In genomic region chr5:58459276-58459859, GRCh38 we compare ENCODE assay signal across 8 cellular contexts. TPM values are rescaled to one million over a fixed set of nuclear protein-coding genes. Genes with fewer than 3 reads are reported as not detected.
A peak's percentile ranks its signal among the peaks of the same experiment; 100 is the strongest.
DNase-seq lines count a peak whose midpoint lies in the region; ATAC-seq, FAIRE-seq and TF ChIP-seq lines count a peak whose summit lies in the region.

No MANE protein-coding gene starts in this region.

- H3K27me3 Mint-ChIP-seq in Calu3 (ENCODE audit: unreplicated experiment) (no peaks in the 10 kb centered on the region), chondrocyte (ENCODE audit: low read depth) (no peaks in the 10 kb centered on the region)

- H3K79me2 ChIP-seq in HepG2 (ENCODE audit: insufficient read depth, low read length) = peaks cover 11% of the 10 kb centered on the region

- H3K9ac ChIP-seq in HepG2 (ENCODE audit: insufficient read depth, low read depth, low read length) = peak overlapping the region; percentile 79

- H3K27ac Mint-ChIP-seq in Calu3 (ENCODE audit: unreplicated experiment) = peak overlapping the region; percentile 85
- peak overlapping the region; percentile 91 for H3K27ac Mint-ChIP-seq in chondrocyte (ENCODE audit: unreplicated experiment)

- H3K27me3 ChIP-seq in HepG2 (ENCODE audit: control insufficient read depth in 1 of 2, insufficient read depth in 2 of 2, low read length in 2 of 2) = no peaks in the 10 kb centered on the region; a peak in 1 of 5 replicates
- H3K27me3 ChIP-seq in stomach = peaks cover 0 to 4% (median 0%) of the 10 kb centered on the region in 3 donors

- H4K20me1 ChIP-seq in HepG2 (ENCODE audit: insufficient read depth, low read length) = no peaks in the 10 kb centered on the region

- peaks cover 3 to 11% of the 10 kb centered on the region in 2 experiments; a peak in 3 of 5 replicates for H3K36me3 ChIP-seq in HepG2 (replicated peaks in 1 of 2; ENCODE audit: control insufficient read depth in 1 of 2, insufficient read depth in 2 of 2, low read length in 2 of 2)
- peaks cover 13 to 28% (median 20%) of the 10 kb centered on the region in 4 donors for H3K36me3 ChIP-seq in stomach

- H3K4me3 Mint-ChIP-seq in Calu3 (ENCODE audit: low read depth, unreplicated experiment) = peak overlapping the region; percentile 76
- peak overlapping the region; percentile 84 for H3K4me3 Mint-ChIP-seq in chondrocyte (ENCODE audit: unreplicated experiment)

- in situ Hi-C loops in SK-MEL-5 (cut with HindIII; ENCODE audit: low pct_unique_long_range_greater_than_20kb, low sequenced_read_pairs) = no loop called here
- in situ Hi-C loops in HepG2 (cut with HindIII; ENCODE audit: extremely low pct_ligation_motif_present, low pct_unique_long_range_greater_than_20kb) = loop anchor here (5.0 to 25.0 kb wide), 2 partner anchors 572 to 947 kb away; no protein-coding TSS in a partner anchor

- TF ChIP-seq POLR2A in HepG2 (IDR thresholded peaks at IDR 0.05; ENCODE audit: insufficient read depth in 1 of 2, low read depth in 2 of 2, low read length in 2 of 2) (no peak), stomach (IDR thresholded peaks at IDR 0.05) (no peak)

- ATAC-seq in HepG2 (peak; percentile 25), GM21737 (IDR thresholded peaks at IDR 0.05; ENCODE audit: unreplicated experiment) (no peak)

- H3K36me3 Mint-ChIP-seq in Calu3 (ENCODE audit: insufficient read depth, unreplicated experiment) (peaks cover 69% of the 10 kb centered on the region), chondrocyte (ENCODE audit: low read depth) (peaks cover 33% of the 10 kb centered on the region)

- WGBS in HepG2 (ENCODE audit: low lambda C conversion rate) = 5% methylated on average over 9 of the region's 43 CpGs
- 1 to 2% (median 1%) methylated on average over 16 to 43 of the region's 43 CpGs for WGBS in stomach, 5 donors

- no peak for FAIRE-seq in HepG2 (lab: Jason Lieb, UNC)

- DNase-seq in Calu3 (no peak), HFF-Myc (ENCODE audit: extremely low read depth, low read depth) (no peak), SK-MEL-5 (ENCODE audit: low read depth, low spot score) (peak; percentile 49), chondrocyte (ENCODE audit: low spot score) (no peak), HepG2 (ENCODE audit: low spot score) (peak; percentile 1), stomach (peak; percentile 34), 8988T (no peak)

- TF ChIP-seq EP300 in HepG2 (IDR thresholded peaks at IDR 0.05; ENCODE audit: low read depth in 2 of 2, low read length in 2 of 2) = no peak
- no peak for TF ChIP-seq EP300 in HepG2 (CRISPR knock-in tag; IDR thresholded peaks at IDR 0.05; ENCODE audit: borderline replicate concordance)
- TF ChIP-seq EP300 in stomach (IDR thresholded peaks at IDR 0.05) = no peak

- intact Hi-C loops in Calu3 (cut with micrococcal nuclease; ENCODE audit: unreplicated experiment) (loop anchor here (5.0 to 10.0 kb wide), 2 partner anchors 122 to 375 kb away; no protein-coding TSS in a partner anchor), HepG2 (cut with micrococcal nuclease; ENCODE audit: unreplicated experiment) (no loop called here), stomach (cut with DNase I; ENCODE audit: low total_unique reads) (loop anchor here (10.0 kb wide), 1 partner anchor 565 kb away; no protein-coding TSS in a partner anchor)

- H3K27ac ChIP-seq in HepG2 (ENCODE audit: extremely low read length, insufficient read depth, low read length) = peak overlapping the region; percentile 73
- peak overlapping the region; percentile 93 to 99 (median 95) for H3K27ac ChIP-seq in stomach

- H3K9me3 ChIP-seq in HepG2 (ENCODE audit: low read length) (no peaks in the 10 kb centered on the region), stomach (no peaks in the 10 kb centered on the region)

- H3K4me1 Mint-ChIP-seq in Calu3 (ENCODE audit: low read depth, unreplicated experiment) (peaks cover 31% of the 10 kb centered on the region), chondrocyte (ENCODE audit: low read depth) (peaks cover 55% of the 10 kb centered on the region)

- TF ChIP-seq CTCF in Calu3 (IDR thresholded peaks at IDR 0.05; ENCODE audit: unreplicated experiment) = no peak
- TF ChIP-seq CTCF in HFF-Myc (IDR thresholded peaks at IDR 0.05; ENCODE audit: low read depth, low read length, missing control alignments) = no peak
- TF ChIP-seq CTCF in chondrocyte (IDR thresholded peaks at IDR 0.05) = no peak
- no peak for TF ChIP-seq CTCF in HepG2 (CRISPR knock-in tag; IDR thresholded peaks at IDR 0.05)
- no peak for TF ChIP-seq CTCF in stomach (IDR thresholded peaks at IDR 0.05)

- POLR2A ChIA-PET in HepG2 (lab: Yijun Ruan, JAX) = interaction anchor here (5.0 kb wide), 1 partner anchor 809 kb away, joined by 22 read pairs; no protein-coding TSS in a partner anchor

- CTCF ChIA-PET in Calu3 (lab: Charles Lee) (interaction anchor here (0.8 to 5.1 kb wide), 8 partner anchors 271 to 1161 kb away, joined by 3 to 41 read pairs (median 8); no protein-coding TSS in a partner anchor), HepG2 (lab: Yijun Ruan, JAX; ENCODE audit: low intra/inter-chr PET ratio, low total read pairs) (interaction anchor here (1.9 kb wide), 1 partner anchor 960 kb away, joined by 9 read pairs; no protein-coding TSS in a partner anchor)

- H2AFZ ChIP-seq in HepG2 (ENCODE audit: low read length) = no peak overlapping the region

- H3K4me3 ChIP-seq in HFF-Myc (replicated peaks; ENCODE audit: low read depth, low read length) (peak overlapping the region; percentile 72), HepG2 (replicated peaks in 1 of 3; ENCODE audit: insufficient read depth in 1 of 3, low read depth in 2 of 3, low read length in 3 of 3) (peak overlapping the region; percentile 71 to 79 (median 72)), stomach (peak overlapping the region; percentile 64 to 85 (median 74))

- H3K9me3 Mint-ChIP-seq in Calu3 (ENCODE audit: low read depth, unreplicated experiment) (no peaks in the 10 kb centered on the region), chondrocyte (ENCODE audit: low read depth) (no peaks in the 10 kb centered on the region)

- H3K4me1 ChIP-seq in HepG2 (ENCODE audit: insufficient read depth, low read length) (peaks cover 46% of the 10 kb centered on the region), stomach (peaks cover 5 to 62% (median 16%) of the 10 kb centered on the region in 4 donors)

- no peak for TF ChIP-seq RAD21 in HepG2 (CRISPR knock-in tag; IDR thresholded peaks at IDR 0.05)

- peak overlapping the region; percentile 69 for H3K4me2 ChIP-seq in HepG2 (ENCODE audit: low read depth, low read length)

- BruUV-seq in Calu3 (replicated peaks; lab: Mats Ljungman, UMichigan) (no TSS peak), HepG2 (replicated peaks; lab: Mats Ljungman, UMichigan) (no TSS peak)

RNA-seq across cellular contexts. Expression of gene PLK2, which starts 0.5 kb away (rescaled TPM):
- total RNA-seq in Calu3 (2022) = 135 and 229 TPM in 2 replicates
- 125 and 156 TPM in 2 replicates for total RNA-seq in SK-MEL-5 (2014; rRNA removed; shearing (Covaris generic))
- 119 and 138 TPM in 2 replicates for polyA plus RNA-seq in SK-MEL-5 (2015; cell fraction: cytosol; rRNA removed)
- 329 and 445 TPM in 2 replicates for polyA plus RNA-seq in SK-MEL-5 (2015; cell fraction: nucleus; rRNA removed)
- 40.0 to 48.4 TPM (median 46.8 TPM) in 3 replicates for total RNA-seq in chondrocyte
- 15.1 and 29.6 TPM in 2 replicates for total RNA-seq in HepG2 (2016; rRNA removed; fragmentation: Illumina TruSeq; extraction: Trizol)
- 2.9 and 3.3 TPM in 2 replicates for total RNA-seq in HepG2 (2016; cell fraction: cytosol; rRNA removed; fragmentation: Illumina TruSeq; extraction: Trizol; ENCODE audit: low read depth)
- 15.8 and 20.3 TPM in 2 replicates for total RNA-seq in HepG2 (2016; cell fraction: insoluble cytoplasmic fraction; rRNA removed; fragmentation: Illumina TruSeq; extraction: Trizol)
- total RNA-seq in HepG2 (2016; cell fraction: membrane; rRNA removed; fragmentation: Illumina TruSeq; extraction: Trizol) = 4.9 and 6.6 TPM in 2 replicates
- total RNA-seq in HepG2 (2016; cell fraction: nucleus; rRNA removed; fragmentation: Illumina TruSeq; extraction: Trizol) = 48.1 and 58.7 TPM in 2 replicates
- 9.6 and 10.4 TPM in 2 replicates for polyA plus RNA-seq in HepG2 (2011; rRNA removed)
- polyA plus RNA-seq in HepG2 (2011; cell fraction: cytosol; rRNA removed) = 6.0 and 6.2 TPM in 2 replicates
- 60.5 and 66.6 TPM in 2 replicates for polyA plus RNA-seq in HepG2 (2011; cell fraction: nucleus; rRNA removed)
- polyA plus RNA-seq in HepG2 (2012) = 7.2 and 11.3 TPM in 2 replicates
- polyA plus RNA-seq in HepG2 (2016; cell fraction: cytosol; fragmentation: Illumina TruSeq; extraction: Trizol; ENCODE audit: low read depth) = 1.1 and 1.2 TPM in 2 replicates
- polyA plus RNA-seq in HepG2 (2016; cell fraction: insoluble cytoplasmic fraction; fragmentation: Illumina TruSeq; extraction: Trizol; ENCODE audit: low read depth) = 11.3 and 11.7 TPM in 2 replicates
- 1.7 and 2.5 TPM in 2 replicates for polyA plus RNA-seq in HepG2 (2016; cell fraction: membrane; fragmentation: Illumina TruSeq; extraction: Trizol; ENCODE audit: low read depth)
- polyA plus RNA-seq in HepG2 (2016; cell fraction: nucleus; fragmentation: Illumina TruSeq; extraction: Trizol; ENCODE audit: insufficient read depth, low read depth) = 48.9 and 53.4 TPM in 2 replicates
- 14.4 and 63.9 TPM in 2 replicates for polyA minus RNA-seq in HepG2 (2011; rRNA and poly(A)+ RNA removed; ENCODE audit: low replicate concordance)
- 9.4 and 11.9 TPM in 2 replicates for polyA minus RNA-seq in HepG2 (2011; cell fraction: cytosol; rRNA and poly(A)+ RNA removed)
- polyA minus RNA-seq in HepG2 (2011; cell fraction: nucleus; rRNA and poly(A)+ RNA removed) = 104 and 167 TPM in 2 replicates
- 100 to 1,000 TPM in 2 of 5 donors, 10 to 100 TPM in 2, 1 to 10 TPM in 1; 2.3 to 181 (median 19.4) TPM for total RNA-seq in stomach
- polyA plus RNA-seq in stomach = 10 to 100 TPM; 13.7 to 25.8 (median 14.5) TPM

RNA-seq across cellular contexts. Expression of gene GAPT, which starts 31.9 kb away (rescaled TPM):
- not detected in 2 replicates for total RNA-seq in Calu3 (2022)
- total RNA-seq in SK-MEL-5 (2014; rRNA removed; shearing (Covaris generic)) = not detected in 2 replicates
- polyA plus RNA-seq in SK-MEL-5 (2015; cell fraction: cytosol; rRNA removed) = not detected in 2 replicates
- polyA plus RNA-seq in SK-MEL-5 (2015; cell fraction: nucleus; rRNA removed) = 0.26 TPM in 1 of 2 replicates, not detected in the other
- not detected in 3 replicates for total RNA-seq in chondrocyte
- total RNA-seq in HepG2 (2016; rRNA removed; fragmentation: Illumina TruSeq; extraction: Trizol) = not detected in 2 replicates
- total RNA-seq in HepG2 (2016; cell fraction: cytosol; rRNA removed; fragmentation: Illumina TruSeq; extraction: Trizol; ENCODE audit: low read depth) = not detected in 2 replicates
- not detected in 2 replicates for total RNA-seq in HepG2 (2016; cell fraction: insoluble cytoplasmic fraction; rRNA removed; fragmentation: Illumina TruSeq; extraction: Trizol)
- total RNA-seq in HepG2 (2016; cell fraction: membrane; rRNA removed; fragmentation: Illumina TruSeq; extraction: Trizol) = not detected in 2 replicates
- total RNA-seq in HepG2 (2016; cell fraction: nucleus; rRNA removed; fragmentation: Illumina TruSeq; extraction: Trizol) = not detected in 2 replicates
- not detected in 2 replicates for polyA plus RNA-seq in HepG2 (2011; rRNA removed)
- not detected in 2 replicates for polyA plus RNA-seq in HepG2 (2011; cell fraction: cytosol; rRNA removed)
- polyA plus RNA-seq in HepG2 (2011; cell fraction: nucleus; rRNA removed) = not detected in 2 replicates
- not detected in 2 replicates for polyA plus RNA-seq in HepG2 (2012)
- not detected in 2 replicates for polyA plus RNA-seq in HepG2 (2016; cell fraction: cytosol; fragmentation: Illumina TruSeq; extraction: Trizol; ENCODE audit: low read depth)
- polyA plus RNA-seq in HepG2 (2016; cell fraction: insoluble cytoplasmic fraction; fragmentation: Illumina TruSeq; extraction: Trizol; ENCODE audit: low read depth) = not detected in 2 replicates
- polyA plus RNA-seq in HepG2 (2016; cell fraction: membrane; fragmentation: Illumina TruSeq; extraction: Trizol; ENCODE audit: low read depth) = not detected in 2 replicates
- not detected in 2 replicates for polyA plus RNA-seq in HepG2 (2016; cell fraction: nucleus; fragmentation: Illumina TruSeq; extraction: Trizol; ENCODE audit: insufficient read depth, low read depth)
- not detected in 2 replicates for polyA minus RNA-seq in HepG2 (2011; rRNA and poly(A)+ RNA removed; ENCODE audit: low replicate concordance)
- polyA minus RNA-seq in HepG2 (2011; cell fraction: cytosol; rRNA and poly(A)+ RNA removed) = not detected in 2 replicates
- not detected in 2 replicates for polyA minus RNA-seq in HepG2 (2011; cell fraction: nucleus; rRNA and poly(A)+ RNA removed)
- total RNA-seq in stomach = 1 to 10 TPM in 3 of 5 donors, not detected in 2; 2.4 to 2.9 (median 2.5) TPM
- 1 to 10 TPM in 1 of 3 donors, under 1 TPM in 2; 0.68 to 4.9 (median 1.00) TPM for polyA plus RNA-seq in stomach

Comparison
In these comparisons a context has a peak if more than half of its experiments do, and no peak if none do; other contexts are left out.
1. DNase-seq: peak in SK-MEL-5 (single experiment), HepG2 (single experiment) and stomach (single experiment); none in Calu3 (single experiment), HFF-Myc (single experiment), chondrocyte (single experiment) and 8988T (single experiment).
2. Peak in every context shown above with its lines, with median percentiles within 50 percentile points of each other: H3K4me3 ChIP-seq.